In the genomic region with DNA sequence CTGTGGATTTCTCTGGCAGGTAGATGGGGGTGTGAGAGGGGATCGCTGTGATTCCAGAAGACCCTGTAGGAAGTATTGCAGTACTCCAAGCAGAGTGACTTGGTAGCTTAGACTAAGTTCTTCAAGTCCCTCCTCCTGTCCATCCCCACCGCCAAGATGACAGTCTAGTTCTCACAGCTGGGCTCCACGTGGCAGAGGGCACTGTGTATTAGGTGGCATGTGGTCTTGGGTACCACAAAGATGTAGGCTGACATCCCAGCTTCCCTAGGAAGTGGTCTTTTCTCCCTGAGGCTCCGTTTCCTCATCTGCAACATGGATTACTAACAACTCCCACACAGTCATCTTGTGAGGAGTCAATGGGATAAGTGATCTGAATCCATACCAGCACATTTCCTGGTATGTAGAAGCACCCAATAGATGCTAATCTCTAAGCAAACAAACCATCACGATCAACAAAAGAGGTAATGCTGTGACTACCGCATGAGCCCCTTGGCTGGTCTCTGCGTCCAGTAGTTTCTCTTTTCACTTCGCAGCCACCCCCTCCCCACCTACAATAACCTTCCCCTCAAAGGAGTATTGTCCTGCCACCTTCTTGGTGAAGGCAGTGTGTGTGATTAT, we compare ENCODE assay signal across 21 cellular contexts.
DNase-seq lines count a peak whose midpoint lies in the region; ATAC-seq, FAIRE-seq and TF ChIP-seq lines count a peak whose summit lies in the region.
"Had no signal": no experiment of that assay in that cellular context is flagged by ENCODE, and none has a peak within 500 bp of the region (broad histone marks: within the 10 kb centered on the region; RNA-seq: fewer than 3 reads in every experiment).

No MANE protein-coding gene starts in this region.

- POLR2A ChIA-PET in H1 (lab: Charles Lee; ENCODE audit: partially characterized antibody): no interaction called here

- H3K4me1 ChIP-seq in HUES48 (ENCODE audit: control insufficient read depth, insufficient read depth, low read length) (peaks cover 31% of the 10 kb centered on the region), H1 (replicated peaks in 1 of 4; ENCODE audit: control insufficient read depth in 3 of 4, insufficient read depth in 4 of 4, low read length in 3 of 4) (peaks cover 17 to 24% (median 20%) of the 10 kb centered on the region in 4 experiments)
- H3K4me1 ChIP-seq: A549, Caco-2 had no signal

- H4K91ac ChIP-seq in H1 (replicated peaks; ENCODE audit: insufficient read length, low read length): no peak overlapping the region

- H2BK120ac ChIP-seq in H1 (replicated peaks; ENCODE audit: low read depth, low read length): peak overlapping the region; percentile 85

- peak overlapping the region; percentile 22; the same call in 1 of the 2 replicates for H2BK5ac ChIP-seq in H1 (ENCODE audit: low read depth, low read length)

- no peak for TF ChIP-seq POLR2A in H1 (IDR thresholded peaks at IDR 0.05; ENCODE audit: control extremely low read depth in 1 of 2, low read depth in 2 of 2, low read length in 2 of 2)

- H2AFZ ChIP-seq in H1 (ENCODE audit: low read length): no peak overlapping the region

- no peaks in the 10 kb centered on the region for H3K23me2 ChIP-seq in H1 (ENCODE audit: low read depth, low read length)

- no peaks in the 10 kb centered on the region for H3K79me2 ChIP-seq in H1 (ENCODE audit: control insufficient read depth in 1 of 2, insufficient read depth in 2 of 2, low read length in 2 of 2)

- TF ChIP-seq EP300 in H1 (IDR thresholded peaks at IDR 0.05; ENCODE audit: borderline replicate concordance in 1 of 2, low read depth in 2 of 2, low read length in 2 of 2): no peak

- ATAC-seq in GM18870 (IDR thresholded peaks at IDR 0.05; ENCODE audit: unreplicated experiment) (no peak), left lobe of liver (no peak)
- ATAC-seq: A549, K562 had no signal

- no peak overlapping the region for H3K56ac ChIP-seq in H1 (replicated peaks; ENCODE audit: insufficient read length, low read depth, low read length)

- H3K4me3 ChIP-seq in HUES48 (ENCODE audit: low read depth, low read length): no peak overlapping the region
- H3K4me3 ChIP-seq in H1 (ENCODE audit: extremely low read depth in 1 of 4, insufficient read depth in 2 of 4, low read depth in 3 of 4, low read length in 4 of 4): peak overlapping the region in 1 of 4 experiments; percentile 4; a peak in 1 of 8 replicates
- H3K4me3 ChIP-seq: A549, K562 had no signal

- FAIRE-seq in H1 (lab: Jason Lieb, UNC): peak; percentile 76
- FAIRE-seq: A549, D721Med, HTR-8/SVneo, K562 had no signal

- peak overlapping the region; percentile 12 for H3K4ac ChIP-seq in H1 (replicated peaks; ENCODE audit: insufficient read length, low read depth, low read length)

- H2BK12ac ChIP-seq in H1 (ENCODE audit: low read depth, low read length): peak overlapping the region; percentile 64; the same call in 1 of the 2 replicates

- no peaks in the 10 kb centered on the region for H4K20me1 ChIP-seq in H1 (replicated peaks in 1 of 2; ENCODE audit: control insufficient read depth in 1 of 2, insufficient read depth in 2 of 2, low read length in 2 of 2)

- CTCF ChIA-PET in H1 (lab: Charles Lee; ENCODE audit: partially characterized antibody): interaction anchor here (1.0 to 1.1 kb wide), 3 partner anchors 19 to 34 kb away, joined by 3 to 4 read pairs (median 3); no protein-coding TSS in a partner anchor

- no peaks in the 10 kb centered on the region for H3K79me1 ChIP-seq in H1 (ENCODE audit: low read depth, low read length)

- peak overlapping the region; percentile 38 to 48; a peak in 3 of 4 replicates for H3K4me2 ChIP-seq in H1 (ENCODE audit: insufficient read depth in 1 of 2, low read depth in 2 of 2, low read length in 2 of 2)
- H3K4me2 ChIP-seq: A549 had no signal

- TF ChIP-seq RAD21 in H1 (IDR thresholded peaks at IDR 0.05 in 1 of 2, conservative IDR thresholded peaks at IDR 0.05 in 1 of 2; ENCODE audit: low read depth in 2 of 2, low read length in 2 of 2): no peak

- H2AK5ac ChIP-seq in H1 (ENCODE audit: low read depth, low read length): peak overlapping the region; percentile 97

- H2BK20ac ChIP-seq in H1 (ENCODE audit: low read length): peak overlapping the region; percentile 75

- H3K9ac ChIP-seq in HUES48 (ENCODE audit: low read depth, low read length): no peak overlapping the region
- H3K9ac ChIP-seq in H1 (replicated peaks in 1 of 4; ENCODE audit: extremely low read depth in 1 of 4, low read depth in 3 of 4, low read length in 3 of 4): no peak overlapping the region

- no peaks in the 10 kb centered on the region for H3K9me3 ChIP-seq in HUES48 (ENCODE audit: control insufficient read depth, insufficient read depth, low read length)
- H3K9me3 ChIP-seq in H1 (ENCODE audit: insufficient read depth in 2 of 2, low read depth in 1 of 2, low read length in 1 of 2): no peaks in the 10 kb centered on the region
- H3K9me3 ChIP-seq: A549, Caco-2 had no signal

- DNase-seq in DMS53 (lab: John Stamatoyannopoulos, UW) (peak; percentile 4), DMS53 treated with DMSO at 0.1 percent for 48 hours (lab: John Stamatoyannopoulos, UW; ENCODE audit: unreplicated experiment) (no peak), H1 (ENCODE audit: low read depth in 1 of 2, low spot score in 2 of 2) (no peak), iPS-NIHi7 (ENCODE audit: extremely low spot score) (peak; percentile 28), LoVo (ENCODE audit: low spot score) (no peak), left lobe of liver (ENCODE audit: low spot score) (no peak)
- DNase-seq: AML-193; Caco-2; CD4-positive, alpha-beta T cell; DMS79 treated with DMSO at 0.1 percent for 48 hours; GF-D8; HCEC 1CT; IMR-90 had no signal

- H3K23ac ChIP-seq in H1 (ENCODE audit: insufficient read length): no peak overlapping the region

- no peaks in the 10 kb centered on the region for H3K27me3 ChIP-seq in HUES48 (ENCODE audit: control insufficient read depth, insufficient read depth, low read length)
- no peaks in the 10 kb centered on the region; a peak in 1 of 7 replicates for H3K27me3 ChIP-seq in H1 (replicated peaks in 1 of 4; ENCODE audit: control insufficient read depth in 3 of 4, extremely low read depth in 1 of 4, insufficient read depth in 3 of 4, low read length in 3 of 4)

- H3K27ac ChIP-seq in HUES48 (ENCODE audit: low read depth, low read length): peak overlapping the region; percentile 69
- H3K27ac ChIP-seq in H1 (ENCODE audit: low read depth, low read length): no peak overlapping the region
- H3K27ac ChIP-seq: 22Rv1, A549, C4-2B had no signal

- no peak for TF ChIP-seq CTCF in H1 (IDR thresholded peaks at IDR 0.05; ENCODE audit: control extremely low read depth in 1 of 3, insufficient read depth in 1 of 3, low read depth in 1 of 3, low read length in 3 of 3)

- H3K36me3 ChIP-seq in HUES48 (ENCODE audit: control insufficient read depth, insufficient read depth, low read length) (no peaks in the 10 kb centered on the region), H1 (ENCODE audit: control insufficient read depth in 2 of 4, insufficient read depth in 4 of 4, low read length in 3 of 4) (no peaks in the 10 kb centered on the region)

- no peak overlapping the region for H4K8ac ChIP-seq in H1 (ENCODE audit: extremely low read depth, insufficient read depth, low read length)

- 45% methylated on average over 8 of the region's 8 CpGs; no CpG with 5 or more reads in 1 of the 2 experiments for WGBS in H1 (ENCODE audit: extremely low coverage in 1 of 2, insufficient coverage in 1 of 2, insufficient read length in 1 of 2, insufficient replicate concordance in 2 of 2, low coverage in 1 of 2, low lambda C conversion rate in 2 of 2, missing lambda C conversion rate in 1 of 2), 2 experiments

- H2BK15ac ChIP-seq in H1 (ENCODE audit: low read length): 0 out of 2 replicates have a peak overlapping the region, but pooled peaks have one; percentile 33

- H4K5ac ChIP-seq in H1 (ENCODE audit: insufficient read length, low read depth, low read length): no peak overlapping the region

- H3K18ac ChIP-seq in H1 (ENCODE audit: extremely low read depth, low read length): peak overlapping the region; percentile 33; the same call in 1 of the 2 replicates

- no peak overlapping the region for H3K14ac ChIP-seq in H1 (ENCODE audit: insufficient read length)

TF ChIP-seq in H1, 55 proteins besides CTCF, POLR2A, EP300 and RAD21:
- TF ChIP-seq BRCA1 (IDR thresholded peaks at IDR 0.05; ENCODE audit: low read depth, low read length): no peak
- TF ChIP-seq HDAC6 (IDR thresholded peaks at IDR 0.05; ENCODE audit: low read depth, low read length): no peak
- TF ChIP-seq KDM4A (IDR thresholded peaks at IDR 0.05; ENCODE audit: low read depth, low read length, severe bottlenecking): no peak
- peak; percentile 32 for TF ChIP-seq NANOG (IDR thresholded peaks at IDR 0.05; ENCODE audit: insufficient read depth, low read depth, low read length, poor library complexity, severe bottlenecking)
- TF ChIP-seq SP2 (IDR thresholded peaks at IDR 0.05; ENCODE audit: low read length): no peak
- 0 out of 2 replicates have a peak, but pooled peaks have one; percentile 48 for TF ChIP-seq TEAD4 (IDR thresholded peaks at IDR 0.05; ENCODE audit: low read depth, low read length)

Comparison
In these comparisons a context has a peak if more than half of its experiments do, and no peak if none do; other contexts are left out.
1. DNase-seq: peak in DMS53 (single experiment) and iPS-NIHi7 (single experiment); none in DMS53 treated with DMSO at 0.1 percent for 48 hours (single experiment), H1 (0 of 2), LoVo (single experiment) and left lobe of liver (single experiment).